ENCODE assay signal across 9 cellular contexts in the genomic region with DNA sequence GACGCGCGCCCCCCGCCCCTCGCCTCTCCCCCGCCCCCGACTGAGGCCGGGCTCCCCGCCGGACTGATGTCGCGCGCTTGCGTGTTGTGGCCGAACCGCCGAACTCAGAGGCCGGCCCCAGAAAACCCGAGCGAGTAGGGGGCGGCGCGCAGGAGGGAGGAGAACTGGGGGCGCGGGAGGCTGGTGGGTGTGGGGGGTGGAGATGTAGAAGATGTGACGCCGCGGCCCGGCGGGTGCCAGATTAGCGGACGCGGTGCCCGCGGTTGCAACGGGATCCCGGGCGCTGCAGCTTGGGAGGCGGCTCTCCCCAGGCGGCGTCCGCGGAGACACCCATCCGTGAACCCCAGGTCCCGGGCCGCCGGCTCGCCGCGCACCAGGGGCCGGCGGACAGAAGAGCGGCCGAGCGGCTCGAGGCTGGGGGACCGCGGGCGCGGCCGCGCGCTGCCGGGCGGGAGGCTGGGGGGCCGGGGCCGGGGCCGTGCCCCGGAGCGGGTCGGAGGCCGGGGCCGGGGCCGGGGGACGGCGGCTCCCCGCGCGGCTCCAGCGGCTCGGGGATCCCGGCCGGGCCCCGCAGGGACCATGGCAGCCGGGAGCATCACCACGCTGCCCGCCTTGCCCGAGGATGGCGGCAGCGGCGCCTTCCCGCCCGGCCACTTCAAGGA. TPM values are rescaled to one million over a fixed set of nuclear protein-coding genes. Genes with fewer than 3 reads are reported as not detected.
A peak's percentile ranks its signal among the peaks of the same experiment; 100 is the strongest.
DNase-seq lines count a peak whose midpoint lies in the region; ATAC-seq and TF ChIP-seq lines count a peak whose summit lies in the region.
"Had no signal": no experiment of that assay in that cellular context is flagged by ENCODE, and none has a peak within 500 bp of the region (broad histone marks: within the 10 kb centered on the region; RNA-seq: fewer than 3 reads in every experiment).

TSS of gene FGF2 (plus strand) at position 236 of the 662 bp plus-strand sequence. CDS start at position 580, 344 bp downstream.

- H3K9me3 ChIP-seq in endodermal cell (ENCODE audit: control insufficient read depth, low read length): no peaks in the 10 kb centered on the region

- H3K4me3 Mint-ChIP-seq in activated B cell treated with CpG ODN at 0.5 μM for 24 hours (peak within 1 kb of the TSS; percentile 81), endodermal cell (peak within 1 kb of the TSS; percentile 74)

- H3K36me3 Mint-ChIP-seq in activated B cell treated with CpG ODN at 0.5 μM for 24 hours (ENCODE audit: low read depth) (no peaks in the 10 kb centered on the region), endodermal cell (ENCODE audit: low read depth) (no peaks in the 10 kb centered on the region)

- 0% methylated on average over 2 to 93 of the region's 93 CpGs for WGBS in endodermal cell (ENCODE audit: insufficient coverage in 1 of 2, insufficient read length in 1 of 2), 2 experiments

- H3K4me1 Mint-ChIP-seq in activated B cell treated with CpG ODN at 0.5 μM for 24 hours (peaks cover 18% of the 10 kb centered on the region), endodermal cell (peaks cover 16% of the 10 kb centered on the region)

- peaks cover 60% of the 10 kb centered on the region for H3K27me3 Mint-ChIP-seq in activated B cell treated with CpG ODN at 0.5 μM for 24 hours
- peaks cover 16% of the 10 kb centered on the region for H3K27me3 Mint-ChIP-seq in endodermal cell (ENCODE audit: insufficient read depth)

- H3K4me1 ChIP-seq in endodermal cell (ENCODE audit: control insufficient read depth, insufficient read depth, low read length): no peaks in the 10 kb centered on the region

- POLR2A ChIA-PET in activated B cell treated with CpG ODN at 0.5 μM for 24 hours (lab: Charles Lee): no interaction called here

- ATAC-seq in GM19372 (IDR thresholded peaks at IDR 0.05; ENCODE audit: low read depth, unreplicated experiment): peak; percentile 18
- ATAC-seq in HG03432 (IDR thresholded peaks at IDR 0.05; ENCODE audit: unreplicated experiment): peak; percentile 22
- ATAC-seq in activated B cell treated with CpG ODN at 0.5 μM for 24 hours (ENCODE audit: low read depth): no peak

- peaks cover 5% of the 10 kb centered on the region for H3K9me3 Mint-ChIP-seq in activated B cell treated with CpG ODN at 0.5 μM for 24 hours
- no peaks in the 10 kb centered on the region for H3K9me3 Mint-ChIP-seq in endodermal cell

- H3K27me3 ChIP-seq in endodermal cell (ENCODE audit: control insufficient read depth, insufficient read depth, low read length, poor library complexity, severe bottlenecking): peaks cover 37% of the 10 kb centered on the region

- CTCF ChIA-PET in activated B cell treated with CpG ODN at 0.5 μM for 24 hours (lab: Charles Lee): no interaction called here

- TF ChIP-seq CTCF in activated B cell treated with CpG ODN at 0.5 μM for 24 hours (IDR thresholded peaks at IDR 0.05): no peak
- no peak for TF ChIP-seq CTCF in endodermal cell (conservative IDR thresholded peaks at IDR 0.05)

- H3K27ac Mint-ChIP-seq in activated B cell treated with CpG ODN at 0.5 μM for 24 hours (no peak within 1 kb of the TSS), endodermal cell (peak within 1 kb of the TSS; percentile 91)

- H3K27ac ChIP-seq in endodermal cell (ENCODE audit: low read depth, low read length): peak within 1 kb of the TSS; percentile 47
- H3K27ac ChIP-seq: VCaP had no signal

- intact Hi-C loops in activated B cell treated with CpG ODN at 0.5 μM for 24 hours (cut with micrococcal nuclease): loop anchor here (5.0 kb wide), 1 partner anchor 69 kb away; no protein-coding TSS in a partner anchor

- peak within 1 kb of the TSS; percentile 83 for H3K4me3 ChIP-seq in endodermal cell (ENCODE audit: low read length)

- H3K9ac ChIP-seq in endodermal cell (ENCODE audit: extremely low read depth, low read length, poor library complexity, severe bottlenecking): peak within 1 kb of the TSS; percentile 36

- no peaks in the 10 kb centered on the region for H3K36me3 ChIP-seq in endodermal cell (ENCODE audit: control insufficient read depth, insufficient read depth, low read length)

- DNase-seq in COR-L47 (lab: John Stamatoyannopoulos, UW): peak; percentile 45
- peak; percentile 17 for DNase-seq in activated B cell treated with CpG ODN at 0.5 μM for 24 hours
- peak; percentile 84 for DNase-seq in endodermal cell
- DNase-seq in medulla oblongata (ENCODE audit: extremely low spot score): peak; percentile 63
- DNase-seq in stromal cell of bone marrow (ENCODE audit: low read depth): peak; percentile 40
- DNase-seq in cerebellar nuclear complex (lab: John Stamatoyannopoulos, UW): no peak

RNA-seq across cellular contexts. Expression of gene FGF2, which starts in this region (rescaled TPM):
- total RNA-seq in activated B cell treated with CpG ODN at 0.5 μM for 24 hours (0.10 and 0.29 TPM in 2 replicates), endodermal cell (10 to 100 TPM; 12.5 to 18.5 TPM)
- 15.6 TPM for polyA plus RNA-seq in endodermal cell (2013, experiment 1 of 2)
- polyA plus RNA-seq in endodermal cell (2013, experiment 2 of 2): 9.1 TPM

Comparison
In these comparisons a context has a peak if more than half of its experiments do, and no peak if none do; other contexts are left out.
1. RNA of gene FGF2 (total RNA-seq): 12.5 to 18.5 TPM in endodermal cell; 0.10 to 0.29 TPM in activated B cell treated with CpG ODN at 0.5 μM for 24 hours; every median in the first group is over 10 times any median in the second.
2. Peak in DNase-seq in activated B cell treated with CpG ODN at 0.5 μM for 24 hours; RNA of the gene not detected or under 1 TPM.
3. DNase-seq: peak in COR-L47 (single experiment), endodermal cell (single experiment), medulla oblongata (single experiment) and stromal cell of bone marrow (single experiment); none in cerebellar nuclear complex (0 of 2).